19 cellular contexts compared by ENCODE assay signal in genomic region chr10:78584666-78585065, GRCh38.
DNase-seq lines count a peak whose midpoint lies in the region; ATAC-seq and TF ChIP-seq lines count a peak whose summit lies in the region.
"Had no signal": no experiment of that assay in that cellular context is flagged by ENCODE, and none has a peak within 500 bp of the region (broad histone marks: within the 10 kb centered on the region; RNA-seq: fewer than 3 reads in every experiment).

No MANE protein-coding gene starts in this region.

- H3K4me2 ChIP-seq in mammary epithelial cell (ENCODE audit: insufficient read depth, low read depth, low read length): no peak overlapping the region

- H4K20me1 ChIP-seq in mammary epithelial cell (ENCODE audit: insufficient read depth, low read length): no peaks in the 10 kb centered on the region

- no peaks in the 10 kb centered on the region for H3K9me3 ChIP-seq in vagina
- H3K9me3 ChIP-seq in mammary epithelial cell (replicated peaks; ENCODE audit: insufficient read depth, low read length): no peaks in the 10 kb centered on the region
- H3K9me3 ChIP-seq: HAP-1 had no signal

- no peaks in the 10 kb centered on the region for H3K79me2 ChIP-seq in mammary epithelial cell (ENCODE audit: insufficient read depth, low read length)

- H3K36me3 ChIP-seq in rectal smooth muscle tissue (ENCODE audit: control insufficient read depth, insufficient read depth, low read length) (no peaks in the 10 kb centered on the region), vagina (no peaks in the 10 kb centered on the region), mammary epithelial cell (ENCODE audit: insufficient read depth, low read length) (no peaks in the 10 kb centered on the region)
- H3K36me3 ChIP-seq: HAP-1 had no signal

- TF ChIP-seq CTCF in vagina (IDR thresholded peaks at IDR 0.05): no peak
- no peak for TF ChIP-seq CTCF in mammary epithelial cell (conservative IDR thresholded peaks at IDR 0.05 in 1 of 2, IDR thresholded peaks at IDR 0.05 in 1 of 2; ENCODE audit: extremely low read depth in 1 of 2, insufficient read depth in 1 of 2, low read depth in 1 of 2, low read length in 2 of 2)

- ATAC-seq in left ventricle myocardium superior (peak; percentile 9), Right ventricle myocardium superior (ENCODE audit: poor library complexity) (no peak), left colon (peak; percentile 22), GM19351 (IDR thresholded peaks at IDR 0.05; ENCODE audit: unreplicated experiment) (no peak), HG03108 (IDR thresholded peaks at IDR 0.05; ENCODE audit: unreplicated experiment) (no peak)

- DNase-seq in left ventricle myocardium superior: peak; percentile 43
- DNase-seq in Right ventricle myocardium superior: no peak
- peak in 1 of 2 donors; percentile 35 for DNase-seq in left colon
- DNase-seq in vagina (ENCODE audit: extremely low spot score in 2 of 2): peak; percentile 87 to 91
- no peak for DNase-seq in mammary epithelial cell
- DNase-seq: C1 segment of cervical spinal cord; DMS153; EL; KG1; NCI-H1048; NCI-H1694; NCI-H69; NK-92 treated with Interleukin-12 subunit alpha and Interleukin-12 subunit beta, amount 100 ng/mL, for 24 hours; OCI-M1; RPMI8226 had no signal

- intact Hi-C loops in left ventricle myocardium superior (cut with micrococcal nuclease): no loop called here
- intact Hi-C loops in Right ventricle myocardium superior (cut with DNase I): no loop called here
- intact Hi-C loops in left colon (cut with DNase I, micrococcal nuclease): no loop called here
- intact Hi-C loops in vagina (cut with DNase I): no loop called here
- intact Hi-C loops in mammary epithelial cell (cut with micrococcal nuclease): no loop called here

- H3K9ac ChIP-seq in rectal smooth muscle tissue (ENCODE audit: low read length) (no peak overlapping the region), mammary epithelial cell (ENCODE audit: insufficient read depth, low read length) (no peak overlapping the region)

- H2AFZ ChIP-seq in mammary epithelial cell (ENCODE audit: low read depth, low read length): no peak overlapping the region

- TF ChIP-seq POLR2A in vagina (IDR thresholded peaks at IDR 0.05): no peak

- H3K27me3 ChIP-seq in rectal smooth muscle tissue (ENCODE audit: control insufficient read depth, insufficient read depth, low read length) (no peaks in the 10 kb centered on the region), vagina (no peaks in the 10 kb centered on the region), mammary epithelial cell (ENCODE audit: insufficient read depth, low read length) (no peaks in the 10 kb centered on the region)

- dilution Hi-C loops in mammary epithelial cell (cut with HindIII; ENCODE audit: low sequenced_read_pairs): loop anchor here (5.0 kb wide), 1 partner anchor 68 kb away; no protein-coding TSS in a partner anchor

- CTCF ChIA-PET in mammary epithelial cell (lab: Charles Lee; ENCODE audit: low non-redundant PET): no interaction called here

- no peak overlapping the region for H3K4me3 ChIP-seq in rectal smooth muscle tissue (ENCODE audit: low read length)
- no peak overlapping the region for H3K4me3 ChIP-seq in vagina
- H3K4me3 ChIP-seq in mammary epithelial cell (replicated peaks in 1 of 3; ENCODE audit: insufficient read depth in 1 of 3, low read depth in 2 of 3, low read length in 3 of 3): no peak overlapping the region
- H3K4me3 ChIP-seq: HAP-1 had no signal

- in situ Hi-C loops in mammary epithelial cell (cut with MboI; ENCODE audit: low sequenced_read_pairs in 2 of 2): no loop called here

- WGBS in mammary epithelial cell (ENCODE audit: low coverage, missing lambda C conversion rate): 85% methylated on average over 6 of the region's 7 CpGs

- H3K27ac ChIP-seq in rectal smooth muscle tissue (ENCODE audit: low read depth, low read length): peak overlapping the region; percentile 65
- peak overlapping the region; percentile 71 for H3K27ac ChIP-seq in vagina
- no peak overlapping the region for H3K27ac ChIP-seq in mammary epithelial cell (ENCODE audit: insufficient read depth, low read depth, low read length)

- H3K4me1 ChIP-seq in rectal smooth muscle tissue (ENCODE audit: control insufficient read depth, insufficient read depth, low read length) (peaks cover 32% of the 10 kb centered on the region), vagina (peaks cover 21% of the 10 kb centered on the region), mammary epithelial cell (ENCODE audit: insufficient read depth, low read length) (no peaks in the 10 kb centered on the region)
- H3K4me1 ChIP-seq: HAP-1 had no signal

- BruUV-seq in mammary epithelial cell (replicated peaks; lab: Mats Ljungman, UMichigan): no TSS peak

Comparison
In these comparisons a context has a peak if more than half of its experiments do, and no peak if none do; other contexts are left out.
1. ATAC-seq: peak in left ventricle myocardium superior (single experiment) and left colon (single experiment); none in Right ventricle myocardium superior (single experiment), GM19351 (single experiment) and HG03108 (single experiment).
2. DNase-seq: peak in left ventricle myocardium superior (single experiment) and vagina (2 of 2); none in Right ventricle myocardium superior (single experiment) and mammary epithelial cell (single experiment).